9 cellular contexts compared by ENCODE assay signal in genomic region chr1:5993553-5994510, GRCh38. TPM values are rescaled to one million over a fixed set of nuclear protein-coding genes. Genes with fewer than 3 reads are reported as not detected.
DNase-seq lines count a peak whose midpoint lies in the region; ATAC-seq and TF ChIP-seq lines count a peak whose summit lies in the region.
"Had no signal": no experiment of that assay in that cellular context is flagged by ENCODE, and none has a peak within 500 bp of the region (broad histone marks: within the 10 kb centered on the region; RNA-seq: fewer than 3 reads in every experiment).

No MANE protein-coding gene starts in this region.

- WGBS in lower leg skin, 2 donors, result 41 to 45% methylated on average over 29 of the region's 29 CpGs

- H3K36me3 ChIP-seq in NT2/D1 (ENCODE audit: insufficient read depth, insufficient read length, low read length), result no peaks in the 10 kb centered on the region
- no peaks in the 10 kb centered on the region for H3K36me3 ChIP-seq in breast epithelium
- no peaks in the 10 kb centered on the region for H3K36me3 ChIP-seq in muscle layer of duodenum (ENCODE audit: control insufficient read depth in 1 of 2, insufficient read depth in 2 of 2, low read length in 2 of 2)

- no peaks in the 10 kb centered on the region for H3K9me3 ChIP-seq in NT2/D1 (ENCODE audit: insufficient read depth, low read length)
- no peaks in the 10 kb centered on the region for H3K9me3 ChIP-seq in breast epithelium
- H3K9me3 ChIP-seq in muscle layer of duodenum (ENCODE audit: control insufficient read depth in 1 of 2, low read length in 2 of 2), result no peaks in the 10 kb centered on the region

- intact Hi-C loops in breast epithelium (cut with DNase I; ENCODE audit: low total_unique reads) (no loop called here), lower leg skin (cut with DNase I; ENCODE audit: low total_unique reads) (no loop called here)

- peak overlapping the region; percentile 61 for H3K9ac ChIP-seq in NT2/D1 (ENCODE audit: insufficient read length, low read depth)
- H3K9ac ChIP-seq: parathyroid adenoma had no signal

- no peak overlapping the region for H3K27ac ChIP-seq in breast epithelium
- H3K27ac ChIP-seq in muscle layer of duodenum (ENCODE audit: low read length), result no peak overlapping the region
- H3K27ac ChIP-seq: parathyroid adenoma had no signal

- H3K27me3 ChIP-seq in NT2/D1 (ENCODE audit: insufficient read depth, insufficient read length), result no peaks in the 10 kb centered on the region
- no peaks in the 10 kb centered on the region for H3K27me3 ChIP-seq in breast epithelium
- peaks cover 4% of the 10 kb centered on the region for H3K27me3 ChIP-seq in muscle layer of duodenum (ENCODE audit: low read depth, low read length)

- in situ Hi-C loops in Caki2 (cut with HindIII; ENCODE audit: low pct_unique_long_range_greater_than_20kb, low sequenced_read_pairs), result no loop called here

- no peak for TF ChIP-seq CTCF in breast epithelium (IDR thresholded peaks at IDR 0.05)
- TF ChIP-seq CTCF in lower leg skin (IDR thresholded peaks at IDR 0.05), result no peak

- H3K4me1 ChIP-seq in NT2/D1 (ENCODE audit: insufficient read depth, insufficient read length) (no peaks in the 10 kb centered on the region), breast epithelium (peaks cover 0 to 4% of the 10 kb centered on the region in 2 donors), muscle layer of duodenum (ENCODE audit: control insufficient read depth in 1 of 2, insufficient read depth in 2 of 2, low read length in 2 of 2) (peaks cover 8 to 22% of the 10 kb centered on the region in 2 donors)
- H3K4me1 ChIP-seq: parathyroid adenoma had no signal

- TF ChIP-seq POLR2A in breast epithelium (IDR thresholded peaks at IDR 0.05), result no peak
- no peak for TF ChIP-seq POLR2A in lower leg skin (IDR thresholded peaks at IDR 0.05)

- peak; percentile 17 for DNase-seq in Caki2 (ENCODE audit: low read depth)
- DNase-seq in NT2/D1 (ENCODE audit: low read depth, low spot score), result no peak
- no peak for DNase-seq in breast epithelium (ENCODE audit: low spot score in 2 of 2)
- no peak for DNase-seq in Kasumi-1 (lab: John Stamatoyannopoulos, UW)
- DNase-seq in lower leg skin (ENCODE audit: low spot score in 2 of 2), result no peak

- peak overlapping the region; percentile 34 for H3K4me3 ChIP-seq in NT2/D1 (ENCODE audit: insufficient read length, low read depth)
- H3K4me3 ChIP-seq in breast epithelium, result peak overlapping the region; percentile 76 to 97 (median 79)
- peak overlapping the region; percentile 55 to 80 for H3K4me3 ChIP-seq in muscle layer of duodenum (ENCODE audit: low read depth in 1 of 2, low read length in 2 of 2)
- no peak overlapping the region for H3K4me3 ChIP-seq in lower leg skin (ENCODE audit: low read depth, poor library complexity, severe bottlenecking)

- ATAC-seq in GM19467 (IDR thresholded peaks at IDR 0.05; ENCODE audit: unreplicated experiment) (no peak), HG03097 (IDR thresholded peaks at IDR 0.05; ENCODE audit: low FRiP score, unreplicated experiment) (no peak)

RNA-seq across cellular contexts. Expression of gene NPHP4, which starts 1.6 kb away (rescaled TPM):
- total RNA-seq in Caki2 (2014; rRNA removed; shearing (Covaris generic); ENCODE audit: low replicate concordance), result 3.5 and 6.1 TPM in 2 replicates
- 10 to 100 TPM in 2 of 3 donors, 1 to 10 TPM in 1; 7.0 to 18.7 (median 18.1) TPM for total RNA-seq in breast epithelium
- 10 to 100 TPM; 11.2 to 24.5 (median 18.2) TPM for total RNA-seq in lower leg skin

RNA-seq across cellular contexts. Expression of gene KCNAB2, which starts 51.9 kb away (rescaled TPM):
- total RNA-seq in Caki2 (2014; rRNA removed; shearing (Covaris generic); ENCODE audit: low replicate concordance), result 2.0 and 6.6 TPM in 2 replicates
- 10 to 100 TPM in 1 of 3 donors, 1 to 10 TPM in 2; 6.9 to 19.8 (median 9.8) TPM for total RNA-seq in breast epithelium
- total RNA-seq in lower leg skin, result 10 to 100 TPM in 2 of 4 donors, 1 to 10 TPM in 2; 4.2 to 12.0 (median 10.0) TPM
